11 cellular contexts compared by ENCODE assay signal in genomic region chr18:79682896-79683625, GRCh38. TPM values are rescaled to one million over a fixed set of nuclear protein-coding genes. Genes with fewer than 3 reads are reported as not detected.
DNase-seq lines count a peak whose midpoint lies in the region; ATAC-seq and TF ChIP-seq lines count a peak whose summit lies in the region.
"Had no signal": no experiment of that assay in that cellular context is flagged by ENCODE, and none has a peak within 500 bp of the region (broad histone marks: within the 10 kb centered on the region; RNA-seq: fewer than 3 reads in every experiment).

No MANE protein-coding gene starts in this region.

- H3K27me3 ChIP-seq in HL-60 (ENCODE audit: insufficient read depth, poor library complexity, severe bottlenecking) (no peaks in the 10 kb centered on the region), vagina (no peaks in the 10 kb centered on the region)

- H3K9me3 ChIP-seq in vagina, result no peaks in the 10 kb centered on the region

- H3K4me1 ChIP-seq in vagina, result peaks cover 29% of the 10 kb centered on the region

- peaks cover 72% of the 10 kb centered on the region for H3K4me1 Mint-ChIP-seq in activated naive CD8-positive, alpha-beta T cell (ENCODE audit: low read depth)

- DNase-seq in HL-60 (ENCODE audit: low read depth in 1 of 2, low spot score in 1 of 2) (peak; percentile 99), SKM-1 (lab: John Stamatoyannopoulos, UW; ENCODE audit: unreplicated experiment) (peak; percentile 75), OCI-M2 (lab: John Stamatoyannopoulos, UW; ENCODE audit: unreplicated experiment) (no peak), putamen (ENCODE audit: low spot score) (no peak), vagina (ENCODE audit: extremely low spot score in 2 of 2) (no peak)
- peak; percentile 49 to 72 for DNase-seq in stimulated activated CD4-positive, alpha-beta T cell treated with anti-CD3 and anti-CD28 coated beads, Interleukin-2, amount 100 ng/mL, for 24 hours
- DNase-seq: activated B cell treated with CpG ODN at 0.5 μM for 24 hours; NCI-H1048; NK-92 treated with Interleukin-12 subunit alpha and Interleukin-12 subunit beta, amount 100 ng/mL, for 24 hours had no signal

- no peak for ATAC-seq in HG03571 (IDR thresholded peaks at IDR 0.05; ENCODE audit: unreplicated experiment)

- no peaks in the 10 kb centered on the region for H3K9me3 Mint-ChIP-seq in activated naive CD8-positive, alpha-beta T cell (ENCODE audit: low read depth)
- H3K9me3 Mint-ChIP-seq: activated B cell treated with CpG ODN at 0.5 μM for 24 hours had no signal

- peaks cover 2% of the 10 kb centered on the region for H3K36me3 Mint-ChIP-seq in activated naive CD8-positive, alpha-beta T cell

- TF ChIP-seq POLR2A in vagina (IDR thresholded peaks at IDR 0.05), result no peak

- peak overlapping the region; percentile 95 for H3K4me3 Mint-ChIP-seq in activated naive CD8-positive, alpha-beta T cell
- H3K4me3 Mint-ChIP-seq: activated B cell treated with CpG ODN at 0.5 μM for 24 hours had no signal

- H3K4me3 ChIP-seq in HL-60 (replicated peaks; ENCODE audit: insufficient read depth, low read length) (peak overlapping the region; percentile 86; the same call in 1 of the 2 replicates), vagina (no peak overlapping the region)

- H3K27ac ChIP-seq in HL-60 (replicated peaks) (peak overlapping the region; percentile 88), vagina (no peak overlapping the region)

- H3K36me3 ChIP-seq in vagina, result no peaks in the 10 kb centered on the region

- H3K27me3 Mint-ChIP-seq in activated naive CD8-positive, alpha-beta T cell, result no peaks in the 10 kb centered on the region
- H3K27me3 Mint-ChIP-seq: activated B cell treated with CpG ODN at 0.5 μM for 24 hours had no signal

- TF ChIP-seq CTCF in HL-60 (IDR thresholded peaks at IDR 0.05; ENCODE audit: insufficient read depth, low read length) (no peak), vagina (IDR thresholded peaks at IDR 0.05) (no peak)

- H3K27ac Mint-ChIP-seq in activated naive CD8-positive, alpha-beta T cell, result peak overlapping the region; percentile 91
- H3K27ac Mint-ChIP-seq: activated B cell treated with CpG ODN at 0.5 μM for 24 hours had no signal

- intact Hi-C loops in vagina (cut with DNase I), result no loop called here

RNA-seq across cellular contexts. Expression of gene CTDP1, which starts 3.5 kb away (rescaled TPM):
- 23.3 TPM for total RNA-seq in vagina

Comparison
In these comparisons a context has a peak if more than half of its experiments do, and no peak if none do; other contexts are left out.
1. DNase-seq: peak in HL-60 (2 of 2), SKM-1 (single experiment) and stimulated activated CD4-positive, alpha-beta T cell treated with anti-CD3 and anti-CD28 coated beads, Interleukin-2, amount 100 ng/mL, for 24 hours (2 of 2); none in OCI-M2 (single experiment), putamen (single experiment) and vagina (0 of 2).